ENCODE assay signal across 34 cellular contexts in genomic region chr6:163877877-163878639, GRCh38.
"Had no signal": no experiment of that assay in that cellular context is flagged by ENCODE, and none has a peak within 500 bp of the region (broad histone marks: within the 10 kb centered on the region; RNA-seq: fewer than 3 reads in every experiment).

No MANE protein-coding gene starts in this region.

- H3K9me3 ChIP-seq: Peyer's patch had no signal

- H3K9ac ChIP-seq: KMS-11 had no signal

- H3K4me1 ChIP-seq: Peyer's patch had no signal

- H3K27me3 ChIP-seq: brain microvascular endothelial cell, Peyer's patch had no signal

- DNase-seq: activated CD4-positive, alpha-beta T cell treated with anti-CD3 and anti-CD28 coated beads for 1 hour; activated CD4-positive, alpha-beta T cell treated with anti-CD3 and anti-CD28 coated beads for 48 hours; activated CD4-positive, CD25-positive, alpha-beta regulatory T cell; activated CD8-positive, alpha-beta T cell treated with anti-CD3 and anti-CD28 coated beads for 36 hours; activated effector memory CD4-positive, alpha-beta T cell treated with anti-CD3 and anti-CD28 coated beads, Interleukin-2, amount 50 U/mL, for 16 hours; activated naive CD4-positive, alpha-beta T cell; activated naive CD4-positive, alpha-beta T cell treated with anti-CD3 and anti-CD28 coated beads, Interleukin-2, amount 50 U/mL, for 16 hours; activated naive CD8-positive, alpha-beta T cell treated with anti-CD3 and anti-CD28 coated beads for 36 hours; activated T-cell treated with anti-CD3 and anti-CD28 coated beads, Interleukin-2, amount 50 U/mL, for 1 hour; activated T-cell treated with anti-CD3 and anti-CD28 coated beads, Interleukin-2, amount 50 U/mL, for 72 hours; amniotic stem cell; aorta; brain microvascular endothelial cell; central memory CD4-positive, alpha-beta T cell; MM.1S; MV-4-11; NCI-H1092; NCI-H1694 treated with DMSO at 0.1 percent for 48 hours; NCI-H2029; NCI-H2107; NCI-H226; NCI-H446 treated with DMSO at 0.1 percent for 48 hours; NCI-H69; NK-92 treated with Interleukin-12 subunit alpha and Interleukin-12 subunit beta, amount 100 ng/mL, for 24 hours; PC-3; Peyer's patch; RPMI8226; SHP77 treated with DMSO at 0.1 percent for 48 hours; SW 1271; T-helper 1 cell; T-helper 2 cell; T-helper 9 cell; WERI-Rb-1 had no signal

- H3K27ac ChIP-seq: brain microvascular endothelial cell, KMS-11, Peyer's patch, WERI-Rb-1 had no signal

- H3K4me3 ChIP-seq: Peyer's patch had no signal

- H3K36me3 ChIP-seq: brain microvascular endothelial cell, Peyer's patch, WERI-Rb-1 had no signal

- H3K4me2 ChIP-seq: KMS-11 had no signal
